ENCODE assay signal across 1 cellular context in genomic region chr9:133877967-133878366, GRCh38.
TF ChIP-seq lines count a peak whose summit lies in the region.

No MANE protein-coding gene starts in this region.

TF ChIP-seq in H1, 55 proteins besides CTCF, POLR2A, EP300 and RAD21 (continued from another document):
- TF ChIP-seq SUZ12 (IDR thresholded peaks at IDR 0.05; ENCODE audit: low read length) (no peak), ATF2 (IDR thresholded peaks at IDR 0.05; ENCODE audit: low read length) (no peak), CEBPB (IDR thresholded peaks at IDR 0.05; ENCODE audit: low read depth, low read length) (no peak), CBX8 (IDR thresholded peaks at IDR 0.05; ENCODE audit: borderline replicate concordance, low read depth, low read length) (no peak), CBX5 (IDR thresholded peaks at IDR 0.05; ENCODE audit: low read depth, low read length) (no peak), NANOG (IDR thresholded peaks at IDR 0.05; ENCODE audit: insufficient read depth, low read depth, low read length, poor library complexity, severe bottlenecking) (no peak), ATF3 (IDR thresholded peaks at IDR 0.05; ENCODE audit: insufficient read depth, low read depth, low read length) (no peak)
